13 cellular contexts compared by ENCODE assay signal in genomic region chr2:134206029-134206428, GRCh38. TPM values are rescaled to one million over a fixed set of nuclear protein-coding genes. Genes with fewer than 3 reads are reported as not detected.
DNase-seq lines count a peak whose midpoint lies in the region; ATAC-seq and TF ChIP-seq lines count a peak whose summit lies in the region.
"Had no signal": no experiment of that assay in that cellular context is flagged by ENCODE, and none has a peak within 500 bp of the region (broad histone marks: within the 10 kb centered on the region; RNA-seq: fewer than 3 reads in every experiment).

No MANE protein-coding gene starts in this region.

- peaks cover 6 to 29% of the 10 kb centered on the region in 2 experiments; a peak in 3 of 4 replicates for H3K4me1 ChIP-seq in SK-N-SH (ENCODE audit: control insufficient read depth in 1 of 2, insufficient read depth in 2 of 2, low read depth in 1 of 2, low read length in 1 of 2)

- H3K9me3 ChIP-seq in SK-N-SH: no peaks in the 10 kb centered on the region
- H3K9me3 ChIP-seq: gastroesophageal sphincter had no signal

- H3K4me3 ChIP-seq in SK-N-SH (ENCODE audit: low read depth in 2 of 2, low read length in 1 of 2): no peak overlapping the region
- H3K4me3 ChIP-seq: gastroesophageal sphincter had no signal

- CTCF ChIA-PET in SK-N-SH (lab: Yijun Ruan, JAX): interaction anchor here (0.9 to 4.8 kb wide), 8 partner anchors 10 to 245 kb away, joined by 3 to 31 read pairs (median 9); no protein-coding TSS in a partner anchor

- H4K20me1 ChIP-seq in SK-N-SH (ENCODE audit: insufficient read depth): 0 out of 2 replicates have a peak, but pooled peaks cover 6% of the 10 kb centered on the region

- no peaks in the 10 kb centered on the region for H3K9me2 ChIP-seq in SK-N-SH

- H2AFZ ChIP-seq in SK-N-SH (ENCODE audit: low read depth): no peak overlapping the region

- H3K79me2 ChIP-seq in SK-N-SH (ENCODE audit: insufficient read depth): 0 out of 2 replicates have a peak, but pooled peaks cover 6% of the 10 kb centered on the region

- TF ChIP-seq CTCF in SK-N-SH (IDR thresholded peaks at IDR 0.05): no peak

- no peaks in the 10 kb centered on the region for H3K36me3 ChIP-seq in SK-N-SH (replicated peaks in 1 of 2; ENCODE audit: control insufficient read depth in 1 of 2, insufficient read depth in 2 of 2, low read length in 1 of 2)
- H3K36me3 ChIP-seq: gastroesophageal sphincter had no signal

- TF ChIP-seq EP300 in SK-N-SH (IDR thresholded peaks at IDR 0.05; ENCODE audit: borderline replicate concordance in 1 of 2, low read depth in 1 of 2, low read length in 1 of 2): no peak

- no peak overlapping the region; the same call in 1 of the 2 replicates for H3K4me2 ChIP-seq in SK-N-SH

- POLR2A ChIA-PET in SK-N-SH (lab: Yijun Ruan, JAX): no interaction called here

- no peak overlapping the region for H3K27ac ChIP-seq in SK-N-SH (ENCODE audit: low read depth in 2 of 2, low read length in 1 of 2)
- H3K27ac ChIP-seq: gastroesophageal sphincter had no signal

- ATAC-seq in GM21515 (IDR thresholded peaks at IDR 0.05; ENCODE audit: unreplicated experiment) (peak; percentile 57), GM21381 (IDR thresholded peaks at IDR 0.05; ENCODE audit: unreplicated experiment) (no peak)

- no peaks in the 10 kb centered on the region for H3K27me3 ChIP-seq in SK-N-SH (ENCODE audit: insufficient read depth)
- H3K27me3 ChIP-seq: gastroesophageal sphincter had no signal

- 97% methylated on average over 2 of the region's 2 CpGs for WGBS in SK-N-SH (ENCODE audit: low lambda C conversion rate)

- no peak overlapping the region for H3K9ac ChIP-seq in SK-N-SH

- TF ChIP-seq RAD21 in SK-N-SH (IDR thresholded peaks at IDR 0.05; ENCODE audit: low read length): no peak

- H3F3A ChIP-seq in SK-N-SH (replicated peaks; ENCODE audit: insufficient read depth): peaks cover 3% of the 10 kb centered on the region

- DNase-seq in EH (ENCODE audit: low read depth) (peak; percentile 21), NOMO-1 treated with dmso at 0.1 percent for 144 hours (lab: John Stamatoyannopoulos, UW; ENCODE audit: unreplicated experiment) (peak; percentile 10), medulla oblongata (ENCODE audit: extremely low spot score) (peak; percentile 54), SK-N-SH (no peak), superior temporal gyrus (ENCODE audit: extremely low spot score) (no peak), iPS-NIHi11 (ENCODE audit: low spot score) (no peak)
- DNase-seq: C1 segment of cervical spinal cord; effector memory CD4-positive, alpha-beta T cell; NK-92 treated with Interleukin-12 subunit alpha and Interleukin-12 subunit beta, amount 100 ng/mL, for 24 hours; stimulated activated CD8-positive, alpha-beta memory T cell treated with anti-CD3 and anti-CD28 coated beads, Interleukin-4, amount 100 ng/mL, for 48 hours had no signal

TF ChIP-seq in SK-N-SH, 30 proteins besides CTCF, POLR2A, EP300 and RAD21 (continues in another document):
- no peak for TF ChIP-seq JUND (IDR thresholded peaks at IDR 0.05)
- TF ChIP-seq RCOR1 (IDR thresholded peaks at IDR 0.05; ENCODE audit: low read length): no peak
- TF ChIP-seq, protein P1, sequence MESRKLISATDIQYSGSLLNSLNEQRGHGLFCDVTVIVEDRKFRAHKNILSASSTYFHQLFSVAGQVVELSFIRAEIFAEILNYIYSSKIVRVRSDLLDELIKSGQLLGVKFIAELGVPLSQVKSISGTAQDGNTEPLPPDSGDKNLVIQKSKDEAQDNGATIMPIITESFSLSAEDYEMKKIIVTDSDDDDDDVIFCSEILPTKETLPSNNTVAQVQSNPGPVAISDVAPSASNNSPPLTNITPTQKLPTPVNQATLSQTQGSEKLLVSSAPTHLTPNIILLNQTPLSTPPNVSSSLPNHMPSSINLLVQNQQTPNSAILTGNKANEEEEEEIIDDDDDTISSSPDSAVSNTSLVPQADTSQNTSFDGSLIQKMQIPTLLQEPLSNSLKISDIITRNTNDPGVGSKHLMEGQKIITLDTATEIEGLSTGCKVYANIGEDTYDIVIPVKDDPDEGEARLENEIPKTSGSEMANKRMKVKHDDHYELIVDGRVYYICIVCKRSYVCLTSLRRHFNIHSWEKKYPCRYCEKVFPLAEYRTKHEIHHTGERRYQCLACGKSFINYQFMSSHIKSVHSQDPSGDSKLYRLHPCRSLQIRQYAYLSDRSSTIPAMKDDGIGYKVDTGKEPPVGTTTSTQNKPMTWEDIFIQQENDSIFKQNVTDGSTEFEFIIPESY (IDR thresholded peaks at IDR 0.05; ENCODE audit: borderline replicate concordance, low read depth): no peak
- TF ChIP-seq TCF12 (IDR thresholded peaks at IDR 0.05): no peak
- no peak for TF ChIP-seq POLR2AphosphoS5 (IDR thresholded peaks at IDR 0.05; ENCODE audit: low read depth, low read length)
- TF ChIP-seq SIN3A (IDR thresholded peaks at IDR 0.05; ENCODE audit: borderline replicate concordance, low read depth, low read length): no peak
- no peak for TF ChIP-seq MEF2A (IDR thresholded peaks at IDR 0.05; ENCODE audit: borderline replicate concordance, low read depth)
- TF ChIP-seq YY1 (IDR thresholded peaks at IDR 0.05; ENCODE audit: low read depth): no peak
- no peak for TF ChIP-seq USF1 (IDR thresholded peaks at IDR 0.05; ENCODE audit: borderline replicate concordance, low read depth)
- no peak for TF ChIP-seq MXI1 (IDR thresholded peaks at IDR 0.05; ENCODE audit: low read depth, low read length)
- TF ChIP-seq, protein P2, sequence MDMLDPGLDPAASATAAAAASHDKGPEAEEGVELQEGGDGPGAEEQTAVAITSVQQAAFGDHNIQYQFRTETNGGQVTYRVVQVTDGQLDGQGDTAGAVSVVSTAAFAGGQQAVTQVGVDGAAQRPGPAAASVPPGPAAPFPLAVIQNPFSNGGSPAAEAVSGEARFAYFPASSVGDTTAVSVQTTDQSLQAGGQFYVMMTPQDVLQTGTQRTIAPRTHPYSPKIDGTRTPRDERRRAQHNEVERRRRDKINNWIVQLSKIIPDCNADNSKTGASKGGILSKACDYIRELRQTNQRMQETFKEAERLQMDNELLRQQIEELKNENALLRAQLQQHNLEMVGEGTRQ (IDR thresholded peaks at IDR 0.05; ENCODE audit: borderline replicate concordance, low read depth, low read length): no peak
- TF ChIP-seq RFX5 (IDR thresholded peaks at IDR 0.05; ENCODE audit: low read length): no peak
- TF ChIP-seq IRF3 (IDR thresholded peaks at IDR 0.05; ENCODE audit: low read depth, low read length): no peak
- TF ChIP-seq RXRA (IDR thresholded peaks at IDR 0.05; ENCODE audit: borderline replicate concordance, low read depth): no peak
- TF ChIP-seq, protein P3, sequence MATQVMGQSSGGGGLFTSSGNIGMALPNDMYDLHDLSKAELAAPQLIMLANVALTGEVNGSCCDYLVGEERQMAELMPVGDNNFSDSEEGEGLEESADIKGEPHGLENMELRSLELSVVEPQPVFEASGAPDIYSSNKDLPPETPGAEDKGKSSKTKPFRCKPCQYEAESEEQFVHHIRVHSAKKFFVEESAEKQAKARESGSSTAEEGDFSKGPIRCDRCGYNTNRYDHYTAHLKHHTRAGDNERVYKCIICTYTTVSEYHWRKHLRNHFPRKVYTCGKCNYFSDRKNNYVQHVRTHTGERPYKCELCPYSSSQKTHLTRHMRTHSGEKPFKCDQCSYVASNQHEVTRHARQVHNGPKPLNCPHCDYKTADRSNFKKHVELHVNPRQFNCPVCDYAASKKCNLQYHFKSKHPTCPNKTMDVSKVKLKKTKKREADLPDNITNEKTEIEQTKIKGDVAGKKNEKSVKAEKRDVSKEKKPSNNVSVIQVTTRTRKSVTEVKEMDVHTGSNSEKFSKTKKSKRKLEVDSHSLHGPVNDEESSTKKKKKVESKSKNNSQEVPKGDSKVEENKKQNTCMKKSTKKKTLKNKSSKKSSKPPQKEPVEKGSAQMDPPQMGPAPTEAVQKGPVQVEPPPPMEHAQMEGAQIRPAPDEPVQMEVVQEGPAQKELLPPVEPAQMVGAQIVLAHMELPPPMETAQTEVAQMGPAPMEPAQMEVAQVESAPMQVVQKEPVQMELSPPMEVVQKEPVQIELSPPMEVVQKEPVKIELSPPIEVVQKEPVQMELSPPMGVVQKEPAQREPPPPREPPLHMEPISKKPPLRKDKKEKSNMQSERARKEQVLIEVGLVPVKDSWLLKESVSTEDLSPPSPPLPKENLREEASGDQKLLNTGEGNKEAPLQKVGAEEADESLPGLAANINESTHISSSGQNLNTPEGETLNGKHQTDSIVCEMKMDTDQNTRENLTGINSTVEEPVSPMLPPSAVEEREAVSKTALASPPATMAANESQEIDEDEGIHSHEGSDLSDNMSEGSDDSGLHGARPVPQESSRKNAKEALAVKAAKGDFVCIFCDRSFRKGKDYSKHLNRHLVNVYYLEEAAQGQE (IDR thresholded peaks at IDR 0.05; ENCODE audit: low read depth, low read length): no peak
- TF ChIP-seq TEAD4 (IDR thresholded peaks at IDR 0.05; ENCODE audit: borderline replicate concordance, insufficient read depth): no peak
- TF ChIP-seq CHD2 (IDR thresholded peaks at IDR 0.05; ENCODE audit: low read length, partially characterized antibody): no peak
- no peak for TF ChIP-seq FOXM1 (IDR thresholded peaks at IDR 0.05; ENCODE audit: low read depth)

RNA-seq across cellular contexts. Expression of gene MGAT5, which starts 47.8 kb away (rescaled TPM):
- 18.2 and 20.6 TPM in 2 replicates for polyA plus RNA-seq in SK-N-SH (2012; rRNA removed)
- 18.2 and 21.6 TPM in 2 replicates for polyA plus RNA-seq in SK-N-SH (2012; cell fraction: cytosol; rRNA removed)
- polyA plus RNA-seq in SK-N-SH (2012; cell fraction: nucleus; rRNA removed): 10.5 and 14.6 TPM in 2 replicates

Comparison
In these comparisons a context has a peak if more than half of its experiments do, and no peak if none do; other contexts are left out.
1. DNase-seq: peak in EH (single experiment), NOMO-1 treated with dmso at 0.1 percent for 144 hours (single experiment) and medulla oblongata (single experiment); none in SK-N-SH (single experiment), superior temporal gyrus (single experiment) and iPS-NIHi11 (single experiment).